ENCODE assay signal across 25 cellular contexts in the genomic region with DNA sequence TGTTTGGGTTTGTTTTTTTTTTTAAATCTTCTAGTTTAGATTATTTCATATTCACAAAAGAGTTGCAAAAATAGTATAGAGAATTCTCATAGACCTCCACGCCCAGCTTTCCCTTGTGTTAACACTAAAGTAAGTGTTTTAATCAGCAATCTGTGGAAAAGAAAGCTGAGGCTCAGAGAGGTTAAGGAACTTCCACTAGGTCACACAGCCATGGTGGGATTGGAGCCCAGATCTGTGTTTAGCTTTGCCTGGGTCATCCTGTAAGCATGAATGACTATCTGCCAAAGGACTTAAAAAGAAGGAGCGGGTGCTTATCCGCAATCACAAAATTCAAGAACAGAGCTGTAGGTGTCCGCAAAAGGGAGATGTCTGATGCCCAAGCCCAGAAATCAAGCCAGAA.
"Had no signal": no experiment of that assay in that cellular context is flagged by ENCODE, and none has a peak within 500 bp of the region (broad histone marks: within the 10 kb centered on the region; RNA-seq: fewer than 3 reads in every experiment).

No MANE protein-coding gene starts in this region.

- H3K4me1 ChIP-seq: left ventricle myocardium inferior, prostate gland, sigmoid colon, suprapubic skin, tibial nerve, uterus had no signal

- H3K9me3 Mint-ChIP-seq: mesothelial cell of epicardium; natural killer cell; nephron progenitor cell; stimulated activated effector memory CD8-positive, alpha-beta T cell treated with anti-CD3 and anti-CD28 coated beads, Interleukin-12 subunit alpha, Interleukin-12 subunit beta, amount 100 ng/mL, for 72 hours; stimulated activated naive CD8-positive, alpha-beta T cell treated with anti-CD3 and anti-CD28 coated beads, Interleukin-15, Interleukin-2, amounts not matched to agents 100 ng/mL and 50 ng/mL, for 24 hours; type B pancreatic cell had no signal

- H3K36me3 Mint-ChIP-seq: mesothelial cell of epicardium; naive B cell; natural killer cell; stimulated activated effector memory CD8-positive, alpha-beta T cell treated with anti-CD3 and anti-CD28 coated beads, Interleukin-12 subunit alpha, Interleukin-12 subunit beta, amount 100 ng/mL, for 72 hours; type B pancreatic cell had no signal

- H3K4me1 Mint-ChIP-seq: natural killer cell; stimulated activated effector memory CD8-positive, alpha-beta T cell treated with anti-CD3 and anti-CD28 coated beads, Interleukin-12 subunit alpha, Interleukin-12 subunit beta, amount 100 ng/mL, for 72 hours had no signal

- H3K9me3 ChIP-seq: left ventricle myocardium inferior, ovary, prostate gland, sigmoid colon, spleen, suprapubic skin, thoracic aorta, tibial nerve, uterus had no signal

- H3K36me3 ChIP-seq: left ventricle myocardium inferior, ovary, prostate gland, sigmoid colon, spleen, suprapubic skin, thoracic aorta, tibial nerve, uterus had no signal

- DNase-seq: islet precursor cell; left ventricle myocardium inferior; mesendoderm; naive B cell; natural killer cell; nephron progenitor cell; ovary; retina; right cardiac atrium; sigmoid colon; small intestine; stimulated activated CD4-positive, alpha-beta T cell treated with anti-CD3 and anti-CD28 coated beads, Interleukin-4, amount 100 ng/mL, for 24 hours; stimulated activated naive CD4-positive, alpha-beta T cell; uterus had no signal

- H3K4me3 ChIP-seq: hepatocyte, left ventricle myocardium inferior, lung, ovary, prostate gland, sigmoid colon, spleen, suprapubic skin, thoracic aorta, tibial nerve, uterus had no signal

- H3K79me2 ChIP-seq: hepatocyte had no signal

- H3K27me3 ChIP-seq: hepatocyte, ovary, tibial nerve, uterus had no signal

- ATAC-seq: natural killer cell; right cardiac atrium; stimulated activated effector memory CD8-positive, alpha-beta T cell treated with anti-CD3 and anti-CD28 coated beads, Interleukin-12 subunit alpha, Interleukin-12 subunit beta, amount 100 ng/mL, for 72 hours had no signal

- H3K4me2 ChIP-seq: hepatocyte had no signal

- H3K27me3 Mint-ChIP-seq: stimulated activated naive CD8-positive, alpha-beta T cell treated with anti-CD3 and anti-CD28 coated beads, Interleukin-15, Interleukin-2, amounts not matched to agents 100 ng/mL and 50 ng/mL, for 24 hours had no signal

- H3K27ac Mint-ChIP-seq: mesothelial cell of epicardium; naive B cell; natural killer cell; nephron progenitor cell; stimulated activated effector memory CD8-positive, alpha-beta T cell treated with anti-CD3 and anti-CD28 coated beads, Interleukin-12 subunit alpha, Interleukin-12 subunit beta, amount 100 ng/mL, for 72 hours; stimulated activated naive CD8-positive, alpha-beta T cell treated with anti-CD3 and anti-CD28 coated beads, Interleukin-15, Interleukin-2, amounts not matched to agents 100 ng/mL and 50 ng/mL, for 24 hours had no signal

- H2AFZ ChIP-seq: hepatocyte had no signal

- H3K27ac ChIP-seq: hepatocyte, left ventricle myocardium inferior, ovary, prostate gland, sigmoid colon, spleen, suprapubic skin, thoracic aorta, tibial nerve, uterus had no signal

- H3K4me3 Mint-ChIP-seq: mesothelial cell of epicardium; naive B cell; natural killer cell; nephron progenitor cell; stimulated activated effector memory CD8-positive, alpha-beta T cell treated with anti-CD3 and anti-CD28 coated beads, Interleukin-12 subunit alpha, Interleukin-12 subunit beta, amount 100 ng/mL, for 72 hours; stimulated activated naive CD8-positive, alpha-beta T cell treated with anti-CD3 and anti-CD28 coated beads, Interleukin-15, Interleukin-2, amounts not matched to agents 100 ng/mL and 50 ng/mL, for 24 hours; type B pancreatic cell had no signal
